8 cellular contexts compared by ENCODE assay signal in genomic region chr11:123301696-123302400, GRCh38.
DNase-seq lines count a peak whose midpoint lies in the region; ATAC-seq and TF ChIP-seq lines count a peak whose summit lies in the region.

No MANE protein-coding gene starts in this region.

- no peak for TF ChIP-seq CTCF in activated B cell treated with CpG ODN at 0.5 μM for 24 hours (IDR thresholded peaks at IDR 0.05)

- peaks cover 4% of the 10 kb centered on the region for H3K27me3 Mint-ChIP-seq in activated B cell treated with CpG ODN at 0.5 μM for 24 hours

- H3K9me3 Mint-ChIP-seq in activated B cell treated with CpG ODN at 0.5 μM for 24 hours: no peaks in the 10 kb centered on the region

- H3K36me3 Mint-ChIP-seq in activated B cell treated with CpG ODN at 0.5 μM for 24 hours (ENCODE audit: low read depth): no peaks in the 10 kb centered on the region

- POLR2A ChIA-PET in activated B cell treated with CpG ODN at 0.5 μM for 24 hours (lab: Charles Lee): no interaction called here

- peak overlapping the region; percentile 43; the same call in 1 of the 2 replicates for H3K4me3 ChIP-seq in Karpas-422 (ENCODE audit: low read length)

- H4K20me1 ChIP-seq in Karpas-422 (ENCODE audit: insufficient read depth, low read depth, low read length): no peaks in the 10 kb centered on the region

- no peaks in the 10 kb centered on the region for H3K27me3 ChIP-seq in Karpas-422 (ENCODE audit: low read length)

- H3K4me3 Mint-ChIP-seq in activated B cell treated with CpG ODN at 0.5 μM for 24 hours: peak overlapping the region; percentile 68

- DNase-seq in Caki2 (ENCODE audit: low read depth): peak; percentile 30
- DNase-seq in Karpas-422: peak; percentile 82
- DNase-seq in activated B cell treated with CpG ODN at 0.5 μM for 24 hours: peak; percentile 65
- DNase-seq in central memory CD4-positive, alpha-beta T cell: peak; percentile 56
- peak; percentile 96 for DNase-seq in left kidney (ENCODE audit: low read depth, low spot score)
- peak; percentile 73 to 86 for DNase-seq in stimulated activated CD4-positive, alpha-beta T cell treated with anti-CD3 and anti-CD28 coated beads, Interleukin-2, amount 100 ng/mL, for 24 hours
- no peak for DNase-seq in NCI-H510A treated with DMSO at 0.1 percent for 48 hours (lab: John Stamatoyannopoulos, UW)

- H3K4me2 ChIP-seq in Karpas-422 (ENCODE audit: low read depth, low read length, poor library complexity, severe bottlenecking): peak overlapping the region; percentile 87

- no peaks in the 10 kb centered on the region for H3K79me2 ChIP-seq in Karpas-422 (ENCODE audit: low read length)

- intact Hi-C loops in activated B cell treated with CpG ODN at 0.5 μM for 24 hours (cut with micrococcal nuclease): loop anchor here (1.0 to 5.0 kb wide), 5 partner anchors 105 to 275 kb away; partner anchors contain the start of gene GRAMD1B

- peak overlapping the region; percentile 100 for H3K27ac ChIP-seq in Karpas-422 (ENCODE audit: low read length)

- no peak overlapping the region for H2AFZ ChIP-seq in Karpas-422 (ENCODE audit: low read length)

- peaks cover 69% of the 10 kb centered on the region for H3K4me1 ChIP-seq in Karpas-422 (ENCODE audit: low read length)

- H3K9me3 ChIP-seq in Karpas-422 (ENCODE audit: low read length): no peaks in the 10 kb centered on the region

- H3K36me3 ChIP-seq in Karpas-422 (ENCODE audit: insufficient read depth, low read length): no peaks in the 10 kb centered on the region

- ATAC-seq in GM21529 (IDR thresholded peaks at IDR 0.05; ENCODE audit: unreplicated experiment): peak; percentile 70
- peak; percentile 79 for ATAC-seq in activated B cell treated with CpG ODN at 0.5 μM for 24 hours (ENCODE audit: low read depth)

- peak overlapping the region; percentile 92 for H3K9ac ChIP-seq in Karpas-422 (ENCODE audit: low read length)

- no peak overlapping the region for H3K27ac Mint-ChIP-seq in activated B cell treated with CpG ODN at 0.5 μM for 24 hours

- in situ Hi-C loops in Caki2 (cut with HindIII; ENCODE audit: low pct_unique_long_range_greater_than_20kb, low sequenced_read_pairs): no loop called here

- CTCF ChIA-PET in activated B cell treated with CpG ODN at 0.5 μM for 24 hours (lab: Charles Lee): interaction anchor here (4.3 kb wide), 1 partner anchor 177 kb away, joined by 15 read pairs; no protein-coding TSS in a partner anchor

- no peaks in the 10 kb centered on the region for H3K9me2 ChIP-seq in Karpas-422 (replicated peaks; ENCODE audit: insufficient read depth, low read length)

- peaks cover 29% of the 10 kb centered on the region for H3K4me1 Mint-ChIP-seq in activated B cell treated with CpG ODN at 0.5 μM for 24 hours
